Comparison of ENCODE assay signal across 18 cellular contexts in the genomic region with DNA sequence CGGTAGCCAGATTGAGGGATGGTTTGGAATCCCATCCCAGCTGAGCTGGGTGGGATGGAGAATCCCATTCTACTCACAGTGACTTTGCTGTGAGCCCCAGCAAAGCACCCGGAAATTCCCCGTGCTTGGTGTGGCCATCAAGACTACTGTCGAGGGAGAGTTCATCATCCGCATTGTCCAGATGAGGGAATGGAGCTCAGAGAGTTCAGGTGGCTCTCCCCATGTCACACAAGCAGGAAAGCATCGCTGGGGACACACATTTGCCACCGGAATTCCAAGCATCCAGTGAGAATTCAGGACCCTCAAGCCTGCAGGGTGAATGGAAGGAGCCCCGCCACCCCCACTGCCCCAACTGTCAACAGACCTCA. TPM values are rescaled to one million over a fixed set of nuclear protein-coding genes. Genes with fewer than 3 reads are reported as not detected.
DNase-seq lines count a peak whose midpoint lies in the region; ATAC-seq and TF ChIP-seq lines count a peak whose summit lies in the region.
"Had no signal": no experiment of that assay in that cellular context is flagged by ENCODE, and none has a peak within 500 bp of the region (broad histone marks: within the 10 kb centered on the region; RNA-seq: fewer than 3 reads in every experiment).

No MANE protein-coding gene starts in this region.

- intact Hi-C loops in CD14-positive monocyte (cut with micrococcal nuclease), result no loop called here

- peaks cover 11% of the 10 kb centered on the region for H3K9me3 Mint-ChIP-seq in activated naive CD8-positive, alpha-beta T cell treated with anti-CD3 and anti-CD28 coated beads, Interleukin-2, amount 10 ng/mL, durations not matched to agents 7 days and 5 days
- H3K9me3 Mint-ChIP-seq in activated naive CD8-positive, alpha-beta T cell treated with anti-CD3 and anti-CD28 coated beads, Interleukin-2, amount 50 U/mL, for 24 hours, result peaks cover 6% of the 10 kb centered on the region
- peaks cover 14 to 29% (median 19%) of the 10 kb centered on the region in 7 donors for H3K9me3 Mint-ChIP-seq in CD14-positive monocyte
- peaks cover 9% of the 10 kb centered on the region for H3K9me3 Mint-ChIP-seq in stimulated activated memory B cell treated with anti-CD40 and anti-IgM and Interleukin-4, amounts not matched to agents 10 μg/mL and 1 μg/mL and 100 μg/mL, for 72 hours

- H3K27ac ChIP-seq in cingulate gyrus (ENCODE audit: low read depth, low read length) (peak overlapping the region; percentile 29), temporal lobe (ENCODE audit: low read depth, low read length) (peak overlapping the region; percentile 62)

- no peak overlapping the region for H3K4me3 Mint-ChIP-seq in activated naive CD8-positive, alpha-beta T cell treated with anti-CD3 and anti-CD28 coated beads, Interleukin-2, amount 10 ng/mL, durations not matched to agents 7 days and 5 days
- H3K4me3 Mint-ChIP-seq in activated naive CD8-positive, alpha-beta T cell treated with anti-CD3 and anti-CD28 coated beads, Interleukin-2, amount 50 U/mL, for 24 hours, result no peak overlapping the region
- no peak overlapping the region for H3K4me3 Mint-ChIP-seq in CD14-positive monocyte
- no peak overlapping the region for H3K4me3 Mint-ChIP-seq in stimulated activated memory B cell treated with anti-CD40 and anti-IgM and Interleukin-4, amounts not matched to agents 10 μg/mL and 1 μg/mL and 100 μg/mL, for 72 hours
- H3K4me3 Mint-ChIP-seq: CD4-positive, CD25-positive, alpha-beta regulatory T cell; HFFc6 had no signal

- DNase-seq in activated naive CD8-positive, alpha-beta T cell treated with anti-CD3 and anti-CD28 coated beads, Interleukin-2, amount 10 ng/mL, durations not matched to agents 7 days and 5 days, result peak; percentile 20
- DNase-seq in activated naive CD8-positive, alpha-beta T cell treated with anti-CD3 and anti-CD28 coated beads, Interleukin-2, amount 50 U/mL, for 24 hours, result no peak
- DNase-seq in CD14-positive monocyte (ENCODE audit: low spot score), result peak; percentile 16
- DNase-seq: CD4-positive, CD25-positive, alpha-beta regulatory T cell; EL; HFFc6; Karpas-422; NCI-H2081; NCI-H2171; NCI-H345; NCI-H774; NK-92 treated with Interleukin-12 subunit alpha and Interleukin-12 subunit beta, amount 100 ng/mL, for 24 hours had no signal

- POLR2A ChIA-PET in activated naive CD8-positive, alpha-beta T cell treated with anti-CD3 and anti-CD28 coated beads, Interleukin-2, amount 10 ng/mL, durations not matched to agents 7 days and 5 days (lab: Charles Lee), result no interaction called here

- no peaks in the 10 kb centered on the region for H3K27me3 Mint-ChIP-seq in activated naive CD8-positive, alpha-beta T cell treated with anti-CD3 and anti-CD28 coated beads, Interleukin-2, amount 10 ng/mL, durations not matched to agents 7 days and 5 days
- no peaks in the 10 kb centered on the region for H3K27me3 Mint-ChIP-seq in activated naive CD8-positive, alpha-beta T cell treated with anti-CD3 and anti-CD28 coated beads, Interleukin-2, amount 50 U/mL, for 24 hours
- H3K27me3 Mint-ChIP-seq in CD14-positive monocyte (ENCODE audit: low read depth in 3 of 3), result peaks cover 0 to 2% (median 0%) of the 10 kb centered on the region in 3 donors
- peaks cover 64% of the 10 kb centered on the region for H3K27me3 Mint-ChIP-seq in stimulated activated memory B cell treated with anti-CD40 and anti-IgM and Interleukin-4, amounts not matched to agents 10 μg/mL and 1 μg/mL and 100 μg/mL, for 72 hours
- H3K27me3 Mint-ChIP-seq: CD4-positive, CD25-positive, alpha-beta regulatory T cell had no signal

- no peak overlapping the region for H3K27ac Mint-ChIP-seq in activated naive CD8-positive, alpha-beta T cell treated with anti-CD3 and anti-CD28 coated beads, Interleukin-2, amount 10 ng/mL, durations not matched to agents 7 days and 5 days
- no peak overlapping the region for H3K27ac Mint-ChIP-seq in activated naive CD8-positive, alpha-beta T cell treated with anti-CD3 and anti-CD28 coated beads, Interleukin-2, amount 50 U/mL, for 24 hours
- H3K27ac Mint-ChIP-seq in CD14-positive monocyte, result peak overlapping the region in 1 of 7 donors; percentile 31
- no peak overlapping the region for H3K27ac Mint-ChIP-seq in stimulated activated memory B cell treated with anti-CD40 and anti-IgM and Interleukin-4, amounts not matched to agents 10 μg/mL and 1 μg/mL and 100 μg/mL, for 72 hours
- H3K27ac Mint-ChIP-seq: HFFc6 had no signal

- TF ChIP-seq CTCF in CD14-positive monocyte (IDR thresholded peaks at IDR 0.05), result no peak

- ATAC-seq in activated naive CD8-positive, alpha-beta T cell treated with anti-CD3 and anti-CD28 coated beads, Interleukin-2, amount 10 ng/mL, durations not matched to agents 7 days and 5 days (ENCODE audit: low read depth), result no peak
- ATAC-seq in activated naive CD8-positive, alpha-beta T cell treated with anti-CD3 and anti-CD28 coated beads, Interleukin-2, amount 50 U/mL, for 24 hours, result no peak
- ATAC-seq in stimulated activated memory B cell treated with anti-CD40 and anti-IgM and Interleukin-4, amounts not matched to agents 10 μg/mL and 1 μg/mL and 100 μg/mL, for 72 hours, result no peak
- ATAC-seq in GM21528 (IDR thresholded peaks at IDR 0.05; ENCODE audit: low FRiP score, unreplicated experiment), result no peak

- peaks cover 23% of the 10 kb centered on the region for H3K36me3 Mint-ChIP-seq in activated naive CD8-positive, alpha-beta T cell treated with anti-CD3 and anti-CD28 coated beads, Interleukin-2, amount 10 ng/mL, durations not matched to agents 7 days and 5 days
- peaks cover 27% of the 10 kb centered on the region for H3K36me3 Mint-ChIP-seq in activated naive CD8-positive, alpha-beta T cell treated with anti-CD3 and anti-CD28 coated beads, Interleukin-2, amount 50 U/mL, for 24 hours (ENCODE audit: low read depth)
- H3K36me3 Mint-ChIP-seq in CD14-positive monocyte, result peaks cover 51 to 57% of the 10 kb centered on the region in 2 donors
- H3K36me3 Mint-ChIP-seq in stimulated activated memory B cell treated with anti-CD40 and anti-IgM and Interleukin-4, amounts not matched to agents 10 μg/mL and 1 μg/mL and 100 μg/mL, for 72 hours, result no peaks in the 10 kb centered on the region

- H3K4me1 Mint-ChIP-seq in activated naive CD8-positive, alpha-beta T cell treated with anti-CD3 and anti-CD28 coated beads, Interleukin-2, amount 10 ng/mL, durations not matched to agents 7 days and 5 days, result no peaks in the 10 kb centered on the region
- H3K4me1 Mint-ChIP-seq in activated naive CD8-positive, alpha-beta T cell treated with anti-CD3 and anti-CD28 coated beads, Interleukin-2, amount 50 U/mL, for 24 hours, result no peaks in the 10 kb centered on the region
- H3K4me1 Mint-ChIP-seq in CD14-positive monocyte, result peaks cover 30% of the 10 kb centered on the region
- H3K4me1 Mint-ChIP-seq in stimulated activated memory B cell treated with anti-CD40 and anti-IgM and Interleukin-4, amounts not matched to agents 10 μg/mL and 1 μg/mL and 100 μg/mL, for 72 hours, result no peaks in the 10 kb centered on the region

RNA-seq across cellular contexts. Expression of gene HRH2, which starts 54.4 kb away (rescaled TPM):
- total RNA-seq in activated naive CD8-positive, alpha-beta T cell treated with anti-CD3 and anti-CD28 coated beads, Interleukin-2, amount 10 ng/mL, durations not matched to agents 7 days and 5 days, result 10 to 100 TPM; 26.8 to 29.0 TPM
- 10 to 100 TPM; 10.6 to 25.5 TPM for polyA plus RNA-seq in CD14-positive monocyte
- 3.0 TPM for total RNA-seq in temporal lobe
- total RNA-seq: HFFc6, MCF 10A had no signal
- polyA plus RNA-seq: AG04450 had no signal
